Comparison of ENCODE assay signal across 17 cellular contexts in genomic region chr13:80605743-80606142, GRCh38.
DNase-seq lines count a peak whose midpoint lies in the region; ATAC-seq and TF ChIP-seq lines count a peak whose summit lies in the region.
"Had no signal": no experiment of that assay in that cellular context is flagged by ENCODE, and none has a peak within 500 bp of the region (broad histone marks: within the 10 kb centered on the region; RNA-seq: fewer than 3 reads in every experiment).

No MANE protein-coding gene starts in this region.

- H3K9me3 ChIP-seq in left ventricle myocardium inferior (replicated peaks) (no peaks in the 10 kb centered on the region), uterus (no peaks in the 10 kb centered on the region)
- no peaks in the 10 kb centered on the region for H3K9me3 ChIP-seq in CD8-positive, alpha-beta memory T cell (ENCODE audit: low read length)
- H3K9me3 ChIP-seq: A549, BLaER1 had no signal

- H3K4me3 Mint-ChIP-seq in CD8-positive, alpha-beta memory T cell = no peak overlapping the region
- H3K4me3 Mint-ChIP-seq: CD14-positive monocyte; CD4-positive, alpha-beta memory T cell; GM23338 had no signal

- peak overlapping the region; percentile 17 for H2AFZ ChIP-seq in ACC112 (ENCODE audit: low read length, unreplicated experiment)
- H2AFZ ChIP-seq: GM23338 had no signal

- ATAC-seq in Right ventricle myocardium inferior = peak; percentile 56
- no peak for ATAC-seq in left cardiac atrium
- ATAC-seq: A549, GM23338 had no signal

- no peaks in the 10 kb centered on the region for H3K36me3 Mint-ChIP-seq in CD8-positive, alpha-beta memory T cell
- H3K36me3 Mint-ChIP-seq: CD14-positive monocyte; CD4-positive, alpha-beta memory T cell had no signal

- in situ Hi-C loops in KBM-7 (cut with MboI; ENCODE audit: low pct_unique_long_range_greater_than_20kb, low sequenced_read_pairs) = no loop called here

- H3K4me1 ChIP-seq in ACC112 (ENCODE audit: control insufficient read depth, insufficient read depth, low read length, unreplicated experiment) (peaks cover 20% of the 10 kb centered on the region), left ventricle myocardium inferior (peaks cover 5% of the 10 kb centered on the region), uterus (no peaks in the 10 kb centered on the region)
- H3K4me1 ChIP-seq in CD8-positive, alpha-beta memory T cell (ENCODE audit: insufficient read depth, low read length) = no peaks in the 10 kb centered on the region
- H3K4me1 ChIP-seq: A549, BLaER1 had no signal

- H3K27me3 ChIP-seq in ACC112 (ENCODE audit: insufficient read depth, low read length) = no peaks in the 10 kb centered on the region
- no peaks in the 10 kb centered on the region for H3K27me3 ChIP-seq in left ventricle myocardium inferior (ENCODE audit: low read depth)
- H3K27me3 ChIP-seq in uterus = no peaks in the 10 kb centered on the region
- H3K27me3 ChIP-seq in CD8-positive, alpha-beta memory T cell (ENCODE audit: insufficient read depth, low read length, poor library complexity, severe bottlenecking) = no peaks in the 10 kb centered on the region
- H3K27me3 ChIP-seq: BLaER1 had no signal

- POLR2A ChIA-PET in CD8-positive, alpha-beta memory T cell (lab: Charles Lee) = no interaction called here

- H3K27ac ChIP-seq in ACC112 (ENCODE audit: low read depth, low read length) = no peak overlapping the region
- peak overlapping the region; percentile 74 for H3K27ac ChIP-seq in left ventricle myocardium inferior (replicated peaks)
- peak overlapping the region; percentile 11 to 49 for H3K27ac ChIP-seq in uterus
- no peak overlapping the region for H3K27ac ChIP-seq in CD8-positive, alpha-beta memory T cell (ENCODE audit: low read depth, low read length)
- H3K27ac ChIP-seq: 22Rv1, A549, BLaER1 had no signal

- DNase-seq in Right ventricle myocardium inferior (ENCODE audit: missing footprints) (no peak), left cardiac atrium (no peak), left ventricle myocardium inferior (no peak), uterus (no peak), KBM-7 (no peak)
- no peak for DNase-seq in CD8-positive, alpha-beta memory T cell
- DNase-seq: Calu3; CD4-positive, alpha-beta memory T cell; DMS79 treated with DMSO at 0.1 percent for 48 hours; GF-D8; HCEC 1CT had no signal

- TF ChIP-seq POLR2A in uterus (IDR thresholded peaks at IDR 0.05) = no peak

- no peaks in the 10 kb centered on the region for H3K79me2 ChIP-seq in ACC112 (ENCODE audit: control insufficient read depth, insufficient read depth, low read length, unreplicated experiment)

- CTCF ChIA-PET in CD8-positive, alpha-beta memory T cell (lab: Charles Lee) = no interaction called here

- no peak overlapping the region for H3K4me3 ChIP-seq in ACC112 (ENCODE audit: low read depth, low read length)
- H3K4me3 ChIP-seq in left ventricle myocardium inferior = no peak overlapping the region
- H3K4me3 ChIP-seq in uterus = no peak overlapping the region
- H3K4me3 ChIP-seq in CD8-positive, alpha-beta memory T cell (ENCODE audit: low read length) = no peak overlapping the region
- H3K4me3 ChIP-seq: A549, BLaER1, GM23338 had no signal

- H3K27ac Mint-ChIP-seq in CD8-positive, alpha-beta memory T cell = no peak overlapping the region
- H3K27ac Mint-ChIP-seq: CD14-positive monocyte; CD4-positive, alpha-beta memory T cell; GM23338 had no signal

- intact Hi-C loops in Right ventricle myocardium inferior (cut with DNase I) = loop anchor here (10.0 kb wide), 3 partner anchors 51 to 241 kb away; no protein-coding TSS in a partner anchor
- intact Hi-C loops in left cardiac atrium (cut with DNase I) = no loop called here
- intact Hi-C loops in left ventricle myocardium inferior (cut with micrococcal nuclease) = no loop called here
- intact Hi-C loops in uterus (cut with DNase I; ENCODE audit: low total_unique reads) = no loop called here

- peaks cover 0 to 6% (median 0%) of the 10 kb centered on the region in 5 donors for H3K9me3 Mint-ChIP-seq in CD8-positive, alpha-beta memory T cell
- H3K9me3 Mint-ChIP-seq: GM23338 had no signal

- H3K27me3 Mint-ChIP-seq in CD8-positive, alpha-beta memory T cell = no peaks in the 10 kb centered on the region
- H3K27me3 Mint-ChIP-seq: CD4-positive, alpha-beta memory T cell had no signal

- H3K4me1 Mint-ChIP-seq in CD8-positive, alpha-beta memory T cell = no peaks in the 10 kb centered on the region
- H3K4me1 Mint-ChIP-seq: CD14-positive monocyte; CD4-positive, alpha-beta memory T cell had no signal

- no peak for TF ChIP-seq CTCF in left ventricle myocardium inferior (IDR thresholded peaks at IDR 0.05; ENCODE audit: borderline replicate concordance)
- TF ChIP-seq CTCF in uterus (IDR thresholded peaks at IDR 0.05) = no peak

- H3K36me3 ChIP-seq in ACC112 (ENCODE audit: insufficient read depth, low read length) (no peaks in the 10 kb centered on the region), left ventricle myocardium inferior (no peaks in the 10 kb centered on the region), uterus (no peaks in the 10 kb centered on the region)
- no peaks in the 10 kb centered on the region for H3K36me3 ChIP-seq in CD8-positive, alpha-beta memory T cell (ENCODE audit: insufficient read depth, low read length)
- H3K36me3 ChIP-seq: BLaER1 had no signal

Comparison
In these comparisons a context has a peak if more than half of its experiments do, and no peak if none do; other contexts are left out.
1. H3K27ac ChIP-seq: peak in left ventricle myocardium inferior (single experiment) and uterus (2 of 2); none in ACC112 (single experiment) and CD8-positive, alpha-beta memory T cell (single experiment).